Comparison of ENCODE assay signal across 1 cellular context in genomic region chr9:14346826-14347407, GRCh38.
TF ChIP-seq lines count a peak whose summit lies in the region.

No MANE protein-coding gene starts in this region.

TF ChIP-seq in H1, 55 proteins besides CTCF, POLR2A, EP300 and RAD21 (continued from another document):
- TF ChIP-seq NANOG (IDR thresholded peaks at IDR 0.05; ENCODE audit: insufficient read depth, low read depth, low read length, poor library complexity, severe bottlenecking) (peak; percentile 36), MAX (IDR thresholded peaks at IDR 0.05) (peak; percentile 22; the same call in 1 of the 2 replicates)
